ENCODE assay signal across 1 cellular context in the genomic region with DNA sequence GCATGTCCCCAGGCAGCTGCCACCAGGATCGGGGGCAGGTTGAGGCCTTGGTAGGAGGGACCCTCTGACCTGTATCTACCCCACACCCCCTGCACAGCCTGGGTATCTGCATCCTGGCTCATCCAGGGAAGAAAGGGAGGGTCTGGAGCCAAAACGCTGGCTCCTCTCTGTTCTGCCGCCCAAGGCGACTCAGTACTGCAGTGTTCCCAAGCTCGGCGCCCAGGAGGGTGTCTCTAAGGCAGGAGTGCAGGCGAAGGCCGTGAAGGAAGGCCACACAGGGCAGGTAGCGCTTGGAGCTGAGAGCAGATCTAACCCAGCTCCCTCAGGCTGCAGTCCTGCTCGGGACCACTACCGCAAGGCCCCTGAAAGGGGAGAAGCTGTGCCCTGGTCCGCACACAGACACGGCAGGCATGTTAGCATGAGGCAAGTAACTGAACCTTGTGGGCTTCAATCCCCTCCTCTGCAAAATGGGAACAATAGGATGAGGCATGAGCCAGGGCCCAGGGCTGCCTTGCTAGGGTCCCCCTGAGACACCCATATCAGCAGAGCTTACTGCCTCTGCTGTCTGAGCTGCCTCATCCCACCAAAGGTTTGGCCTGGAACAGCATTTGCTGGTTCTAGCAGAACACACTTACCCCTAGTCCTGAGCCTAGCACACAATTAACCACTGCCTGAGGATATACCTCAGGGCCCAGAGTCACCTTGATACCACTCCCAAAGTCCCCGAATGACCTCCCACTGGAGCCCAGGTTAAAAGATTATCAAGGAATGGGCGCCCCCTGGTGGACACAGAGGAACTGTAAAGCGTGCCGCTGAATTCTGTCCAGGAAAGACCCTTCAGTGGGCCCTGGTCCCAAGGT.
TF ChIP-seq lines count a peak whose summit lies in the region.

No MANE protein-coding gene starts in this region.

TF ChIP-seq in GM12878, 131 proteins besides CTCF, POLR2A, EP300 and RAD21 (continued from another document and continues in another):
- TF ChIP-seq POLR2AphosphoS2 (IDR thresholded peaks at IDR 0.05; ENCODE audit: low read depth, low read length): no peak
- no peak for TF ChIP-seq CUX1 (IDR thresholded peaks at IDR 0.05; ENCODE audit: insufficient replicate concordance, low read depth, low read length)
- TF ChIP-seq HDAC6 (IDR thresholded peaks at IDR 0.05; ENCODE audit: unreplicated experiment): no peak
- no peak for TF ChIP-seq PKNOX1 (IDR thresholded peaks at IDR 0.05)
- TF ChIP-seq ZNF687 (IDR thresholded peaks at IDR 0.05): no peak
- TF ChIP-seq NKRF (conservative IDR thresholded peaks at IDR 0.05): no peak
- TF ChIP-seq BACH1 (IDR thresholded peaks at IDR 0.05; ENCODE audit: borderline replicate concordance): no peak
- no peak for TF ChIP-seq ZNF622 (IDR thresholded peaks at IDR 0.05)
- TF ChIP-seq, protein P1, sequence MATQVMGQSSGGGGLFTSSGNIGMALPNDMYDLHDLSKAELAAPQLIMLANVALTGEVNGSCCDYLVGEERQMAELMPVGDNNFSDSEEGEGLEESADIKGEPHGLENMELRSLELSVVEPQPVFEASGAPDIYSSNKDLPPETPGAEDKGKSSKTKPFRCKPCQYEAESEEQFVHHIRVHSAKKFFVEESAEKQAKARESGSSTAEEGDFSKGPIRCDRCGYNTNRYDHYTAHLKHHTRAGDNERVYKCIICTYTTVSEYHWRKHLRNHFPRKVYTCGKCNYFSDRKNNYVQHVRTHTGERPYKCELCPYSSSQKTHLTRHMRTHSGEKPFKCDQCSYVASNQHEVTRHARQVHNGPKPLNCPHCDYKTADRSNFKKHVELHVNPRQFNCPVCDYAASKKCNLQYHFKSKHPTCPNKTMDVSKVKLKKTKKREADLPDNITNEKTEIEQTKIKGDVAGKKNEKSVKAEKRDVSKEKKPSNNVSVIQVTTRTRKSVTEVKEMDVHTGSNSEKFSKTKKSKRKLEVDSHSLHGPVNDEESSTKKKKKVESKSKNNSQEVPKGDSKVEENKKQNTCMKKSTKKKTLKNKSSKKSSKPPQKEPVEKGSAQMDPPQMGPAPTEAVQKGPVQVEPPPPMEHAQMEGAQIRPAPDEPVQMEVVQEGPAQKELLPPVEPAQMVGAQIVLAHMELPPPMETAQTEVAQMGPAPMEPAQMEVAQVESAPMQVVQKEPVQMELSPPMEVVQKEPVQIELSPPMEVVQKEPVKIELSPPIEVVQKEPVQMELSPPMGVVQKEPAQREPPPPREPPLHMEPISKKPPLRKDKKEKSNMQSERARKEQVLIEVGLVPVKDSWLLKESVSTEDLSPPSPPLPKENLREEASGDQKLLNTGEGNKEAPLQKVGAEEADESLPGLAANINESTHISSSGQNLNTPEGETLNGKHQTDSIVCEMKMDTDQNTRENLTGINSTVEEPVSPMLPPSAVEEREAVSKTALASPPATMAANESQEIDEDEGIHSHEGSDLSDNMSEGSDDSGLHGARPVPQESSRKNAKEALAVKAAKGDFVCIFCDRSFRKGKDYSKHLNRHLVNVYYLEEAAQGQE (IDR thresholded peaks at IDR 0.05; ENCODE audit: low read depth, low read length): no peak
- no peak for TF ChIP-seq USF1 (IDR thresholded peaks at IDR 0.05; ENCODE audit: borderline replicate concordance, extremely low read length, insufficient read depth, low read depth, low read length)
- no peak for TF ChIP-seq RELA (IDR thresholded peaks at IDR 0.05; ENCODE audit: borderline replicate concordance, partially characterized antibody)
- peak; percentile 85 for TF ChIP-seq SMC3 (IDR thresholded peaks at IDR 0.05; ENCODE audit: borderline replicate concordance, low read length)
- TF ChIP-seq, protein P2, sequence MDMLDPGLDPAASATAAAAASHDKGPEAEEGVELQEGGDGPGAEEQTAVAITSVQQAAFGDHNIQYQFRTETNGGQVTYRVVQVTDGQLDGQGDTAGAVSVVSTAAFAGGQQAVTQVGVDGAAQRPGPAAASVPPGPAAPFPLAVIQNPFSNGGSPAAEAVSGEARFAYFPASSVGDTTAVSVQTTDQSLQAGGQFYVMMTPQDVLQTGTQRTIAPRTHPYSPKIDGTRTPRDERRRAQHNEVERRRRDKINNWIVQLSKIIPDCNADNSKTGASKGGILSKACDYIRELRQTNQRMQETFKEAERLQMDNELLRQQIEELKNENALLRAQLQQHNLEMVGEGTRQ (IDR thresholded peaks at IDR 0.05; ENCODE audit: borderline replicate concordance, low read depth, low read length): no peak
- no peak for TF ChIP-seq MXI1 (IDR thresholded peaks at IDR 0.05; ENCODE audit: low read depth, low read length)
- TF ChIP-seq ATF3 (IDR thresholded peaks at IDR 0.05; ENCODE audit: borderline replicate concordance, extremely low read depth, low read depth, low read length): no peak
- no peak for TF ChIP-seq SUZ12 (IDR thresholded peaks at IDR 0.05; ENCODE audit: unreplicated experiment)
- TF ChIP-seq ZNF217 (IDR thresholded peaks at IDR 0.05): no peak
- TF ChIP-seq BHLHE40 (IDR thresholded peaks at IDR 0.05; ENCODE audit: borderline replicate concordance in 1 of 2, low read depth in 2 of 2, low read length in 1 of 2): peak in 1 of 2 experiments; percentile 55; a peak in 1 of 4 replicates
- TF ChIP-seq BCLAF1 (IDR thresholded peaks at IDR 0.05): no peak
- 0 out of 2 replicates have a peak, but pooled peaks have one; percentile 6 for TF ChIP-seq ZNF207 (IDR thresholded peaks at IDR 0.05; ENCODE audit: borderline replicate concordance)
- no peak for TF ChIP-seq RFX5 (IDR thresholded peaks at IDR 0.05; ENCODE audit: low read depth, low read length)
- TF ChIP-seq, protein P3, sequence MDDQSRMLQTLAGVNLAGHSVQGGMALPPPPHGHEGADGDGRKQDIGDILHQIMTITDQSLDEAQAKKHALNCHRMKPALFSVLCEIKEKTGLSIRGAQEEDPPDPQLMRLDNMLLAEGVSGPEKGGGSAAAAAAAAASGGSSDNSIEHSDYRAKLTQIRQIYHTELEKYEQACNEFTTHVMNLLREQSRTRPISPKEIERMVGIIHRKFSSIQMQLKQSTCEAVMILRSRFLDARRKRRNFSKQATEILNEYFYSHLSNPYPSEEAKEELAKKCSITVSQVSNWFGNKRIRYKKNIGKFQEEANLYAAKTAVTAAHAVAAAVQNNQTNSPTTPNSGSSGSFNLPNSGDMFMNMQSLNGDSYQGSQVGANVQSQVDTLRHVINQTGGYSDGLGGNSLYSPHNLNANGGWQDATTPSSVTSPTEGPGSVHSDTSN (IDR thresholded peaks at IDR 0.05; ENCODE audit: insufficient replicate concordance, low read depth, low read length): peak; percentile 2
- TF ChIP-seq SP1 (IDR thresholded peaks at IDR 0.05; ENCODE audit: low read depth, low read length): no peak
- TF ChIP-seq NR2F1 (conservative IDR thresholded peaks at IDR 0.05): 0 out of 2 replicates have a peak, but pooled peaks have one; percentile 31
